13 cellular contexts compared by ENCODE assay signal in genomic region chr20:20211274-20211987, GRCh38.
DNase-seq lines count a peak whose midpoint lies in the region; ATAC-seq and TF ChIP-seq lines count a peak whose summit lies in the region.
"Had no signal": no experiment of that assay in that cellular context is flagged by ENCODE, and none has a peak within 500 bp of the region (broad histone marks: within the 10 kb centered on the region; RNA-seq: fewer than 3 reads in every experiment).

No MANE protein-coding gene starts in this region.

- intact Hi-C loops in heart left ventricle (cut with DNase I) (no loop called here), Right ventricle myocardium superior (cut with DNase I) (no loop called here)

- H3K27ac Mint-ChIP-seq in brain = peak overlapping the region in 3 of 5 experiments; percentile 4 to 81 (median 25)
- H3K27ac Mint-ChIP-seq in T-cell = no peak overlapping the region
- H3K27ac Mint-ChIP-seq in endodermal cell = no peak overlapping the region
- H3K27ac Mint-ChIP-seq: activated naive CD4-positive, alpha-beta T cell treated with anti-CD3 and anti-CD28 coated beads, Interleukin-2, amount 10 ng/mL, durations not matched to agents 7 days and 5 days had no signal

- H3K4me3 Mint-ChIP-seq in brain (no peak overlapping the region), T-cell (no peak overlapping the region), endodermal cell (no peak overlapping the region)
- H3K4me3 Mint-ChIP-seq: activated naive CD4-positive, alpha-beta T cell treated with anti-CD3 and anti-CD28 coated beads, Interleukin-2, amount 10 ng/mL, durations not matched to agents 7 days and 5 days had no signal

- POLR2A ChIA-PET in T-cell (lab: Charles Lee) = no interaction called here

- no peaks in the 10 kb centered on the region for H3K27me3 ChIP-seq in heart left ventricle
- no peaks in the 10 kb centered on the region for H3K27me3 ChIP-seq in suprapubic skin
- no peaks in the 10 kb centered on the region for H3K27me3 ChIP-seq in endodermal cell (ENCODE audit: control insufficient read depth, insufficient read depth, low read length, poor library complexity, severe bottlenecking)

- no peaks in the 10 kb centered on the region for H3K36me3 ChIP-seq in heart left ventricle
- H3K36me3 ChIP-seq in suprapubic skin = no peaks in the 10 kb centered on the region
- no peaks in the 10 kb centered on the region for H3K36me3 ChIP-seq in endodermal cell (ENCODE audit: control insufficient read depth, insufficient read depth, low read length)
- H3K36me3 ChIP-seq: HAP-1 had no signal

- DNase-seq in heart left ventricle = no peak
- DNase-seq in Right ventricle myocardium superior = no peak
- peak; percentile 78 to 83 for DNase-seq in NCI-H1930 (lab: John Stamatoyannopoulos, UW)
- DNase-seq in suprapubic skin (ENCODE audit: low spot score in 2 of 2) = no peak
- DNase-seq in nucleus accumbens (lab: John Stamatoyannopoulos, UW) = no peak
- DNase-seq in T-cell = no peak
- DNase-seq in endodermal cell = no peak
- DNase-seq: activated naive CD4-positive, alpha-beta T cell treated with anti-CD3 and anti-CD28 coated beads, Interleukin-2, amount 10 ng/mL, durations not matched to agents 7 days and 5 days; substantia nigra had no signal

- H3K4me1 ChIP-seq in heart left ventricle (peaks cover 0 to 36% (median 13%) of the 10 kb centered on the region in 12 donors), suprapubic skin (no peaks in the 10 kb centered on the region), endodermal cell (ENCODE audit: control insufficient read depth, insufficient read depth, low read length) (no peaks in the 10 kb centered on the region)

- peak overlapping the region; percentile 11 to 85 (median 52) for H3K27ac ChIP-seq in heart left ventricle
- H3K27ac ChIP-seq in suprapubic skin = peak overlapping the region; percentile 70
- no peak overlapping the region for H3K27ac ChIP-seq in endodermal cell (ENCODE audit: low read depth, low read length)

- WGBS in heart left ventricle, 4 donors = 57 to 76% (median 62%) methylated on average over 5 of the region's 5 CpGs
- WGBS in suprapubic skin = 50% methylated on average over 5 of the region's 5 CpGs
- 89 to 100% methylated on average over 3 to 4 of the region's 5 CpGs for WGBS in endodermal cell (ENCODE audit: insufficient coverage in 1 of 2, insufficient read length in 1 of 2), 2 experiments

- H3K9me3 ChIP-seq in heart left ventricle = no peaks in the 10 kb centered on the region
- no peaks in the 10 kb centered on the region for H3K9me3 ChIP-seq in suprapubic skin
- no peaks in the 10 kb centered on the region for H3K9me3 ChIP-seq in endodermal cell (ENCODE audit: control insufficient read depth, low read length)
- H3K9me3 ChIP-seq: HAP-1 had no signal

- CTCF ChIA-PET in T-cell (lab: Charles Lee) = no interaction called here

- H3K4me3 ChIP-seq in heart left ventricle (no peak overlapping the region), suprapubic skin (no peak overlapping the region), endodermal cell (ENCODE audit: low read length) (no peak overlapping the region)
- H3K4me3 ChIP-seq: HAP-1, K562, lung had no signal

- H3K9me3 Mint-ChIP-seq in brain = no peaks in the 10 kb centered on the region
- no peaks in the 10 kb centered on the region for H3K9me3 Mint-ChIP-seq in T-cell
- no peaks in the 10 kb centered on the region for H3K9me3 Mint-ChIP-seq in endodermal cell
- H3K9me3 Mint-ChIP-seq: activated naive CD4-positive, alpha-beta T cell treated with anti-CD3 and anti-CD28 coated beads, Interleukin-2, amount 10 ng/mL, durations not matched to agents 7 days and 5 days had no signal

- TF ChIP-seq POLR2A in heart left ventricle (IDR thresholded peaks at IDR 0.05) (no peak), suprapubic skin (IDR thresholded peaks at IDR 0.05) (no peak)

- H3K4me1 Mint-ChIP-seq in brain (peaks cover 84% of the 10 kb centered on the region), T-cell (no peaks in the 10 kb centered on the region), endodermal cell (peaks cover 9% of the 10 kb centered on the region)
- H3K4me1 Mint-ChIP-seq: activated naive CD4-positive, alpha-beta T cell treated with anti-CD3 and anti-CD28 coated beads, Interleukin-2, amount 10 ng/mL, durations not matched to agents 7 days and 5 days had no signal

- H3K9ac ChIP-seq in endodermal cell (ENCODE audit: extremely low read depth, low read length, poor library complexity, severe bottlenecking) = no peak overlapping the region

- H3K36me3 Mint-ChIP-seq in brain = no peaks in the 10 kb centered on the region
- no peaks in the 10 kb centered on the region for H3K36me3 Mint-ChIP-seq in T-cell
- no peaks in the 10 kb centered on the region for H3K36me3 Mint-ChIP-seq in endodermal cell (ENCODE audit: low read depth)
- H3K36me3 Mint-ChIP-seq: activated naive CD4-positive, alpha-beta T cell treated with anti-CD3 and anti-CD28 coated beads, Interleukin-2, amount 10 ng/mL, durations not matched to agents 7 days and 5 days had no signal

- H3K27me3 Mint-ChIP-seq in brain (peaks cover 2% of the 10 kb centered on the region), T-cell (peaks cover 13 to 15% of the 10 kb centered on the region in 2 donors), endodermal cell (ENCODE audit: insufficient read depth) (peaks cover 3% of the 10 kb centered on the region)

- ATAC-seq in heart left ventricle (no peak), Right ventricle myocardium superior (ENCODE audit: poor library complexity) (no peak), T-cell (replicated peaks in 1 of 4) (no peak)
- ATAC-seq: K562 had no signal

- no peak for TF ChIP-seq EP300 in suprapubic skin (IDR thresholded peaks at IDR 0.05)

- no peak for TF ChIP-seq CTCF in heart left ventricle (IDR thresholded peaks at IDR 0.05)
- TF ChIP-seq CTCF in brain (conservative IDR thresholded peaks at IDR 0.05) = no peak
- no peak for TF ChIP-seq CTCF in suprapubic skin (IDR thresholded peaks at IDR 0.05)
- no peak for TF ChIP-seq CTCF in endodermal cell (conservative IDR thresholded peaks at IDR 0.05)

Comparison
In these comparisons a context has a peak if more than half of its experiments do, and no peak if none do; other contexts are left out.
1. DNase-seq: peak in NCI-H1930 (2 of 2); none in heart left ventricle (0 of 5), Right ventricle myocardium superior (single experiment), suprapubic skin (0 of 2), nucleus accumbens (0 of 56), T-cell (0 of 34) and endodermal cell (single experiment).
2. H3K27ac Mint-ChIP-seq: peak in brain (3 of 5); none in T-cell (0 of 2) and endodermal cell (single experiment).